In genomic region chr14:87432698-87433097, GRCh38 we compare ENCODE assay signal across 24 cellular contexts.
"Had no signal": no experiment of that assay in that cellular context is flagged by ENCODE, and none has a peak within 500 bp of the region (broad histone marks: within the 10 kb centered on the region; RNA-seq: fewer than 3 reads in every experiment).

No MANE protein-coding gene starts in this region.

- H3K4me1 ChIP-seq: neural progenitor cell, parathyroid adenoma, psoas muscle, right lobe of liver, stomach, thyroid gland, tibial nerve, upper lobe of right lung, uterus had no signal

- H3K9me3 ChIP-seq: ovary, psoas muscle, right lobe of liver, sigmoid colon, thoracic aorta, thyroid gland, upper lobe of right lung, uterus had no signal

- H3K27ac ChIP-seq: neural progenitor cell, ovary, parathyroid adenoma, psoas muscle, right lobe of liver, sigmoid colon, stomach, thoracic aorta, thyroid gland, tibial nerve, upper lobe of right lung, uterus had no signal

- H3K4me3 ChIP-seq: neural progenitor cell, ovary, psoas muscle, right lobe of liver, sigmoid colon, stomach, thoracic aorta, thyroid gland, tibial nerve, upper lobe of right lung, uterus had no signal

- H2AFZ ChIP-seq: neural progenitor cell, parathyroid adenoma had no signal

- H3K79me2 ChIP-seq: parathyroid adenoma had no signal

- H3K4me2 ChIP-seq: neural progenitor cell had no signal

- H3K9ac ChIP-seq: neural progenitor cell, parathyroid adenoma had no signal

- DNase-seq: natural killer cell; occipital lobe; ovary; posterior cingulate gyrus; psoas muscle; right cardiac atrium; right lobe of liver; sigmoid colon; small intestine; stimulated activated CD4-positive, alpha-beta T cell treated with anti-CD3 and anti-CD28 coated beads, Interleukin-15, amount 100 ng/mL, for 24 hours; stimulated activated CD4-positive, alpha-beta T cell treated with anti-CD3 and anti-CD28 coated beads, Interleukin-2, amount 100 ng/mL, for 24 hours; stimulated activated CD4-positive, alpha-beta T cell treated with anti-CD3 and anti-CD28 coated beads, Interleukin-2, amount 100 ng/mL, for 48 hours; stimulated activated CD4-positive, alpha-beta T cell treated with anti-CD3 and anti-CD28 coated beads, Interleukin-4, amount 100 ng/mL, for 24 hours; stimulated activated naive B cell treated with anti-CD40 and anti-IgM and Interleukin-4, amounts not matched to agents 10 μg/mL and 1 μg/mL and 100 μg/mL, for 72 hours; stimulated activated naive CD4-positive, alpha-beta T cell treated with Interleukin-2 at 50 U/mL for 16 hours; stomach; thyroid gland; upper lobe of right lung; uterus had no signal

- H3K36me3 ChIP-seq: neural progenitor cell, ovary, right lobe of liver, sigmoid colon, stomach, thoracic aorta, thyroid gland, tibial nerve, upper lobe of right lung, uterus had no signal

- H3K27me3 ChIP-seq: neural progenitor cell, ovary, right lobe of liver, sigmoid colon, stomach, thyroid gland, tibial nerve, upper lobe of right lung, uterus had no signal

- ATAC-seq: natural killer cell; psoas muscle; right cardiac atrium; right lobe of liver; stimulated activated effector memory CD8-positive, alpha-beta T cell treated with anti-CD3 and anti-CD28 coated beads, Interleukin-12 subunit alpha, Interleukin-12 subunit beta, amount 100 ng/mL, for 72 hours; stimulated activated naive B cell treated with anti-CD40 and anti-IgM and Interleukin-4, amounts not matched to agents 10 μg/mL and 1 μg/mL and 100 μg/mL, for 72 hours; upper lobe of right lung had no signal
